Comparison of ENCODE assay signal across 9 cellular contexts in the genomic region with DNA sequence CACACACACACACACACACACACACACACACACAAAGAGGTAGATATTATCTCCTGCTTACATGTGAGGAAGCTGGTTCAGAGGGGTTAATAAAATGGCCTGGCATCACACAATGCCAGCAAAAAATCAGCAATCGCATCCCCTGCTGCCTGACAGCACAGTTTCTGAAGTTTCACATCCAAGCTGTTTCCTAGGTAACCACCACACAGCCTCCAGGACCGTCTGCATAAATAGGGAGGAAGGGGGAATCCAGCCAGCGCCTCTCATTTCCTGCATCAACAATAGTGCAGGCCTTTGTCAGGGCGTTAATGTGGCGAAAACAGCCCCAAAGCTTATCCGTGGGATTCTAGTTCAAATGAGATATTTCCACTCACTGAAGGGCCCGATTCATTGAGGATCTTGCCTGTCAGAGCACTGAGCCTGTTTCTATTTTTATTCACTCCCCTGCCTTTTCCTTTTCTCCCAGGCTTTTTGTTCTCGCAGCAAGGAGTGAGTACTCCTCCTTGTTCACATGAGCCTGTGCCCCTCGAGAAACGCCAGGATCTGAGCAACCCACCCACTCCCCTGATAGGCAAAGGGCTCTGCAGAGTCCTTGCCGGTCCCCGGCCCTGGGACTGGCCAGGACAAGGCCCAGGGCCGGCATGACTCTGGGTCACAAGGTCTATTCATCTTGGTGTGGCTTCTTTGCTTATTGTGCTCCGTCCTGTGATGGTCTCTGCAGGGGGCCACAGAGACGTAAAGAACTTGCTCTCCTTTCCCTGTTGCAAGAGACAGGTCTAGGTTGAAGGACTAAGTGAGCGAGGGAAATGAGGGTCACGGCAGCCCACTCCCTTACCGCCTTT. TPM values are rescaled to one million over a fixed set of nuclear protein-coding genes. Genes with fewer than 3 reads are reported as not detected.
DNase-seq lines count a peak whose midpoint lies in the region; ATAC-seq, FAIRE-seq and TF ChIP-seq lines count a peak whose summit lies in the region.
"Had no signal": no experiment of that assay in that cellular context is flagged by ENCODE, and none has a peak within 500 bp of the region (broad histone marks: within the 10 kb centered on the region; RNA-seq: fewer than 3 reads in every experiment).

No MANE protein-coding gene starts in this region.

- H3K36me3 ChIP-seq in CD8-positive, alpha-beta memory T cell (ENCODE audit: insufficient read depth, low read length), result no peaks in the 10 kb centered on the region
- H3K36me3 ChIP-seq in HUES64 (ENCODE audit: insufficient read depth, low read length) (no peaks in the 10 kb centered on the region), astrocyte (ENCODE audit: insufficient read depth, low read length) (no peaks in the 10 kb centered on the region), MM.1S (replicated peaks; ENCODE audit: insufficient read depth, low read length) (no peaks in the 10 kb centered on the region)

- H3K9me3 ChIP-seq in CD8-positive, alpha-beta memory T cell (ENCODE audit: low read length), result no peaks in the 10 kb centered on the region
- H3K9me3 ChIP-seq in HUES64 (ENCODE audit: insufficient read depth, low read depth, low read length), result peaks cover 3% of the 10 kb centered on the region; the same call in 1 of the 2 replicates
- no peaks in the 10 kb centered on the region for H3K9me3 ChIP-seq in astrocyte (ENCODE audit: insufficient read depth, low read depth, low read length)
- no peaks in the 10 kb centered on the region for H3K9me3 ChIP-seq in MM.1S (replicated peaks; ENCODE audit: insufficient read depth, low read length)

- H3K4me1 ChIP-seq in CD8-positive, alpha-beta memory T cell (ENCODE audit: insufficient read depth, low read length), result no peaks in the 10 kb centered on the region
- peaks cover 33% of the 10 kb centered on the region for H3K4me1 ChIP-seq in HUES64 (ENCODE audit: insufficient read depth, low read length)
- peaks cover 17% of the 10 kb centered on the region for H3K4me1 ChIP-seq in astrocyte (ENCODE audit: insufficient read depth, low read length)
- no peaks in the 10 kb centered on the region for H3K4me1 ChIP-seq in MM.1S (ENCODE audit: low read length)

- no peak overlapping the region for H3K4me3 Mint-ChIP-seq in CD8-positive, alpha-beta memory T cell
- H3K4me3 Mint-ChIP-seq in astrocyte (ENCODE audit: unreplicated experiment), result no peak overlapping the region

- 28% methylated on average over 18 of the region's 18 CpGs for whole genome bisulfite sequencing in HUES64

- no peaks in the 10 kb centered on the region for H4K20me1 ChIP-seq in astrocyte (ENCODE audit: insufficient read depth, low read length)
- no peaks in the 10 kb centered on the region for H4K20me1 ChIP-seq in MM.1S (ENCODE audit: insufficient read depth, low read length)

- POLR2A ChIA-PET in CD8-positive, alpha-beta memory T cell (lab: Charles Lee), result no interaction called here

- peak overlapping the region; percentile 29 for H3K27ac ChIP-seq in CD8-positive, alpha-beta memory T cell (ENCODE audit: low read depth, low read length)
- H3K27ac ChIP-seq in HUES64 (ENCODE audit: low read depth, low read length) (peak overlapping the region; percentile 79), astrocyte (ENCODE audit: low read depth, low read length) (peak overlapping the region; percentile 59), MM.1S (ENCODE audit: low read length) (no peak overlapping the region)

- H3F3A ChIP-seq in MM.1S (ENCODE audit: insufficient read depth, low read length), result no peaks in the 10 kb centered on the region

- no peak for TF ChIP-seq CTCF in astrocyte (IDR thresholded peaks at IDR 0.05; ENCODE audit: insufficient read depth, low read depth, low read length)
- no peak for TF ChIP-seq CTCF in MM.1S (IDR thresholded peaks at IDR 0.05; ENCODE audit: low read length)

- no peak for DNase-seq in CD8-positive, alpha-beta memory T cell
- peak; percentile 70 for DNase-seq in astrocyte (ENCODE audit: low read depth)
- DNase-seq in inferior parietal cortex (ENCODE audit: extremely low spot score), result peak; percentile 80
- DNase-seq in HuH-7.5 (ENCODE audit: low spot score), result no peak
- no peak for DNase-seq in MM.1S
- DNase-seq in activated naive CD4-positive, alpha-beta T cell treated with Interleukin-2 at 50 U/mL for 16 hours, result no peak
- DNase-seq: activated T-cell treated with anti-CD3 and anti-CD28 coated beads for 4 hours had no signal

- H3K27me3 Mint-ChIP-seq in CD8-positive, alpha-beta memory T cell, result peaks cover 5 to 17% of the 10 kb centered on the region in 2 donors
- no peaks in the 10 kb centered on the region for H3K27me3 Mint-ChIP-seq in astrocyte (ENCODE audit: low read depth, unreplicated experiment)

- FAIRE-seq in astrocyte (lab: Jason Lieb, UNC), result no peak

- H3K79me2 ChIP-seq in astrocyte (ENCODE audit: insufficient read depth, low read length) (no peaks in the 10 kb centered on the region), MM.1S (ENCODE audit: low read length) (no peaks in the 10 kb centered on the region)

- H3K9ac ChIP-seq in HUES64 (ENCODE audit: low read depth, low read length) (peak overlapping the region; percentile 42; the same call in 1 of the 2 replicates), astrocyte (ENCODE audit: low read length) (peak overlapping the region; percentile 71), MM.1S (ENCODE audit: low read length) (no peak overlapping the region)

- no peak overlapping the region for H3K27ac Mint-ChIP-seq in CD8-positive, alpha-beta memory T cell
- no peak overlapping the region for H3K27ac Mint-ChIP-seq in astrocyte (ENCODE audit: unreplicated experiment)

- no peak overlapping the region for H3K4me3 ChIP-seq in CD8-positive, alpha-beta memory T cell (ENCODE audit: low read length)
- H3K4me3 ChIP-seq in HUES64 (ENCODE audit: low read length) (peak overlapping the region; percentile 6; the same call in 1 of the 2 replicates), astrocyte (ENCODE audit: insufficient read depth, low read depth, low read length) (peak overlapping the region; percentile 14), MM.1S (ENCODE audit: low read length) (no peak overlapping the region)

- no peaks in the 10 kb centered on the region for H3K4me1 Mint-ChIP-seq in CD8-positive, alpha-beta memory T cell
- H3K4me1 Mint-ChIP-seq in astrocyte (ENCODE audit: low read depth, unreplicated experiment), result peaks cover 6% of the 10 kb centered on the region

- peak overlapping the region; percentile 77 for H3K4me2 ChIP-seq in astrocyte (ENCODE audit: low read length)
- no peak overlapping the region for H3K4me2 ChIP-seq in MM.1S (ENCODE audit: low read depth, low read length)

- no peaks in the 10 kb centered on the region for H3K27me3 ChIP-seq in CD8-positive, alpha-beta memory T cell (ENCODE audit: insufficient read depth, low read length, poor library complexity, severe bottlenecking)
- H3K27me3 ChIP-seq in HUES64 (ENCODE audit: insufficient read depth, low read length) (no peaks in the 10 kb centered on the region), astrocyte (ENCODE audit: insufficient read depth, low read length) (no peaks in the 10 kb centered on the region), MM.1S (replicated peaks; ENCODE audit: insufficient read depth, low read length) (no peaks in the 10 kb centered on the region)

- CTCF ChIA-PET in CD8-positive, alpha-beta memory T cell (lab: Charles Lee), result interaction anchor here (1.3 kb wide), 1 partner anchor 9 kb away, joined by 3 read pairs; no protein-coding TSS in a partner anchor

- H2AFZ ChIP-seq in astrocyte (ENCODE audit: low read depth, low read length) (peak overlapping the region; percentile 76), MM.1S (ENCODE audit: low read length) (no peak overlapping the region)

- no peak for ATAC-seq in GM21390 (IDR thresholded peaks at IDR 0.05; ENCODE audit: unreplicated experiment)

- H3K36me3 Mint-ChIP-seq in CD8-positive, alpha-beta memory T cell, result no peaks in the 10 kb centered on the region
- H3K36me3 Mint-ChIP-seq in astrocyte (ENCODE audit: low read depth, unreplicated experiment), result no peaks in the 10 kb centered on the region

- peaks cover 0 to 5% (median 2%) of the 10 kb centered on the region in 5 donors for H3K9me3 Mint-ChIP-seq in CD8-positive, alpha-beta memory T cell
- peaks cover 4% of the 10 kb centered on the region for H3K9me3 Mint-ChIP-seq in astrocyte (ENCODE audit: unreplicated experiment)

- no peaks in the 10 kb centered on the region for H3K9me2 ChIP-seq in MM.1S (replicated peaks; ENCODE audit: insufficient read depth, low read length)

RNA-seq across cellular contexts. Expression of a gene that starts 32.7 kb away (rescaled TPM):
- under 1 TPM in 1 of 2 experiments, not detected in 1; 0.13 TPM for total RNA-seq in CD8-positive, alpha-beta memory T cell
- polyA plus RNA-seq in CD8-positive, alpha-beta memory T cell, result 0.59 TPM
- polyA plus RNA-seq in HUES64 (2013, experiment 1 of 2), result 576 TPM
- 669 TPM for polyA plus RNA-seq in HUES64 (2013, experiment 2 of 2)
- 124 and 144 TPM in 2 replicates for total RNA-seq in astrocyte

RNA-seq across cellular contexts. Expression of a gene that starts 37.4 kb away (rescaled TPM):
- total RNA-seq in CD8-positive, alpha-beta memory T cell, result 1 to 10 TPM; 3.5 to 3.9 TPM
- 7.3 TPM for polyA plus RNA-seq in CD8-positive, alpha-beta memory T cell
- 489 TPM for polyA plus RNA-seq in HUES64 (2013, experiment 1 of 2)
- polyA plus RNA-seq in HUES64 (2013, experiment 2 of 2), result 497 TPM
- 390 and 401 TPM in 2 replicates for total RNA-seq in astrocyte

Comparison
In these comparisons a context has a peak if more than half of its experiments do, and no peak if none do; other contexts are left out.
1. DNase-seq: peak in astrocyte (single experiment) and inferior parietal cortex (single experiment); none in CD8-positive, alpha-beta memory T cell (0 of 5), HuH-7.5 (single experiment), MM.1S (single experiment) and activated naive CD4-positive, alpha-beta T cell treated with Interleukin-2 at 50 U/mL for 16 hours (single experiment).
2. H3K4me3 ChIP-seq: peak in HUES64 (single experiment) and astrocyte (single experiment); none in CD8-positive, alpha-beta memory T cell (single experiment) and MM.1S (single experiment).
3. RNA of a gene that starts 32.7 kb away (total RNA-seq): 124 to 144 TPM in astrocyte; 0.13 TPM in CD8-positive, alpha-beta memory T cell; every median in the first group is over 100 times any median in the second.
4. RNA of a gene that starts 37.4 kb away (total RNA-seq): 390 to 401 TPM in astrocyte; 3.5 to 3.9 TPM in CD8-positive, alpha-beta memory T cell; every median in the first group is over 10 times any median in the second.